In the genomic region with DNA sequence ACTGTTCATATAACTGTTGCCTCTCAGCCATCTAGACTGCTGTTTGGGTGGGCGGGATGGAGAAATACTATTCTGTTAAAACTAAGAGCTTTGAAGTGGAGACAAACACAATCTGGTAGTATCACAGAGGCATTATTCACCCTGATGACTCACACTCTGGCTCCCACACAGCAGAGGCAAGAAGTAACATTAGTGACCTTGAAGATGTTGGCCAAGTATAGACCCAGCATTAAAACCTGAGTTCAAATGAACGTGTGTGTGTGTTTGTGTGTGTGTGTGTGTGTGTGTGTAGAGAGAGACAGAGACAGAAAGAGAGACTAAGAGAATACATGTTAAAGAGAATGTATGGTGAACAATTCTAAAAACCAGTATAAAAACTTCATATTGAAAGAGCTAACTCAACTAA, we compare ENCODE assay signal across 8 cellular contexts. TPM values are rescaled to one million over a fixed set of nuclear protein-coding genes. Genes with fewer than 3 reads are reported as not detected.
DNase-seq lines count a peak whose midpoint lies in the region; ATAC-seq and TF ChIP-seq lines count a peak whose summit lies in the region.

No MANE protein-coding gene starts in this region.

- no peaks in the 10 kb centered on the region for H3K27me3 ChIP-seq in Panc1 (ENCODE audit: control insufficient read depth, insufficient read depth, low read length)
- no peaks in the 10 kb centered on the region for H3K27me3 ChIP-seq in left lung
- no peaks in the 10 kb centered on the region for H3K27me3 ChIP-seq in transverse colon

- intact Hi-C loops in Panc1 (cut with micrococcal nuclease; ENCODE audit: unreplicated experiment) = no loop called here
- intact Hi-C loops in left lung (cut with DNase I) = no loop called here
- intact Hi-C loops in transverse colon (cut with DNase I; ENCODE audit: low total_unique reads) = no loop called here

- BruUV-seq in Panc1 (replicated peaks; lab: Mats Ljungman, UMichigan) = no TSS peak

- CTCF ChIA-PET in Panc1 (lab: Charles Lee) = interaction anchor here (0.6 kb wide), 1 partner anchor 301 kb away, joined by 6 read pairs; no protein-coding TSS in a partner anchor

- TF ChIP-seq POLR2A in transverse colon (IDR thresholded peaks at IDR 0.05) = no peak

- TF ChIP-seq CTCF in GM12865 (IDR thresholded peaks at IDR 0.05; ENCODE audit: insufficient read depth, low read depth, low read length, missing control alignments) (no peak), Panc1 (IDR thresholded peaks at IDR 0.05) (no peak), left lung (IDR thresholded peaks at IDR 0.05) (no peak), transverse colon (IDR thresholded peaks at IDR 0.05) (no peak)

- H3K36me3 ChIP-seq in Panc1 (ENCODE audit: control insufficient read depth, insufficient read depth, low read length) (no peaks in the 10 kb centered on the region), left lung (no peaks in the 10 kb centered on the region), transverse colon (no peaks in the 10 kb centered on the region)

- H3K4me1 ChIP-seq in Panc1 (ENCODE audit: control insufficient read depth, insufficient read depth, low read length) (no peaks in the 10 kb centered on the region), left lung (peaks cover 8 to 14% of the 10 kb centered on the region in 2 donors), transverse colon (peaks cover 0 to 13% (median 0%) of the 10 kb centered on the region in 4 donors)

- H3K9me3 ChIP-seq in Panc1 (ENCODE audit: control insufficient read depth, insufficient read depth, low read depth, low read length) (no peaks in the 10 kb centered on the region), left lung (no peaks in the 10 kb centered on the region), transverse colon (no peaks in the 10 kb centered on the region)

- DNase-seq in GM12865 (ENCODE audit: low read depth) (peak; percentile 38), Panc1 (ENCODE audit: low read depth, low spot score) (peak; percentile 45), left lung (peak in 1 of 2 donors; percentile 46), transverse colon (no peak), NCI-H82 (lab: John Stamatoyannopoulos, UW) (no peak)
- peak; percentile 59 for DNase-seq in activated gamma-delta T cell treated with anti-CD3 and anti-CD28 coated beads, Interleukin-2, amount 50 U/mL, for 16 hours (ENCODE audit: low read depth)

- TF ChIP-seq EP300 in transverse colon (IDR thresholded peaks at IDR 0.05; ENCODE audit: low read depth) = no peak

- H3K27ac ChIP-seq in Panc1 (ENCODE audit: low read length) (no peak overlapping the region), left lung (no peak overlapping the region), transverse colon (peak overlapping the region in 3 of 4 donors; percentile 5 to 55 (median 40))

- POLR2A ChIA-PET in Panc1 (lab: Charles Lee) = no interaction called here

- in situ Hi-C loops in Panc1 (cut with HindIII; ENCODE audit: low pct_unique_long_range_greater_than_20kb, low sequenced_read_pairs) = no loop called here
- in situ Hi-C loops in transverse colon (cut with MboI; ENCODE audit: low pct_ligation_motif_present in 1 of 4, low pct_unique_long_range_greater_than_20kb in 1 of 4, low sequenced_read_pairs in 3 of 4) = no loop called here

- WGBS in transverse colon (ENCODE audit: low coverage in 1 of 2), 2 donors = 42 to 56% methylated on average over 2 of the region's 2 CpGs

- H3K4me3 ChIP-seq in GM12865 (ENCODE audit: low read depth, low read length) (no peak overlapping the region), Panc1 (ENCODE audit: low read depth in 2 of 2, low read length in 2 of 2) (no peak overlapping the region), left lung (no peak overlapping the region), transverse colon (no peak overlapping the region)

- ATAC-seq in Panc1 (0 out of 2 replicates have a peak, but pooled peaks have one; percentile 60), left lung (peak; percentile 74), HG03039 (IDR thresholded peaks at IDR 0.05; ENCODE audit: unreplicated experiment) (no peak), GM21515 (IDR thresholded peaks at IDR 0.05; ENCODE audit: unreplicated experiment) (no peak)

RNA-seq across cellular contexts. Expression of gene ACVR1, which starts 22.5 kb away (rescaled TPM):
- total RNA-seq in Panc1 (2021; ENCODE audit: unreplicated experiment) (27.6 TPM), left lung (10 to 100 TPM; 36.9 to 37.7 TPM), transverse colon (10 to 100 TPM in 3 of 4 donors, 1 to 10 TPM in 1; 4.5 to 16.5 (median 11.8) TPM)
- polyA plus RNA-seq in Panc1 (2012; ENCODE audit: insufficient read length) = 21.5 TPM

Comparison
In these comparisons a context has a peak if more than half of its experiments do, and no peak if none do; other contexts are left out.
1. DNase-seq: peak in GM12865 (single experiment), Panc1 (single experiment) and activated gamma-delta T cell treated with anti-CD3 and anti-CD28 coated beads, Interleukin-2, amount 50 U/mL, for 16 hours (single experiment); none in transverse colon (single experiment) and NCI-H82 (single experiment).
2. ATAC-seq: peak in Panc1 (single experiment) and left lung (single experiment); none in HG03039 (single experiment) and GM21515 (single experiment).
3. H3K27ac ChIP-seq: peak in transverse colon (3 of 4); none in Panc1 (single experiment) and left lung (0 of 2).